Comparison of ENCODE assay signal across 9 cellular contexts in genomic region chr7:111173528-111173927, GRCh38.
"Had no signal": no experiment of that assay in that cellular context is flagged by ENCODE, and none has a peak within 500 bp of the region (broad histone marks: within the 10 kb centered on the region; RNA-seq: fewer than 3 reads in every experiment).

No MANE protein-coding gene starts in this region.

- H3K4me3 ChIP-seq: GM23248, HAP-1 had no signal

- ATAC-seq: HCT116, HepG2 had no signal

- H3K9ac ChIP-seq: GM23248 had no signal

- H3K36me3 ChIP-seq: HAP-1 had no signal

- H3K4me1 Mint-ChIP-seq: IgD-negative memory B cell had no signal

- H3K27ac ChIP-seq: GM23248, HL-60 had no signal

- H3K4me3 Mint-ChIP-seq: HFFc6, IgD-negative memory B cell had no signal

- H3K9me3 Mint-ChIP-seq: HFFc6 had no signal

- H3K4me1 ChIP-seq: HAP-1 had no signal

- DNase-seq: GOT3, H7, HFFc6 had no signal

- H3K27ac Mint-ChIP-seq: HFFc6, IgD-negative memory B cell had no signal

- H3K9me3 ChIP-seq: HAP-1 had no signal

- H3K27me3 Mint-ChIP-seq: IgD-negative memory B cell had no signal

- H2AFZ ChIP-seq: GM23248 had no signal
